15 cellular contexts compared by ENCODE assay signal in genomic region chrX:69501433-69501832, GRCh38. TPM values are rescaled to one million over a fixed set of nuclear protein-coding genes. Genes with fewer than 3 reads are reported as not detected.
DNase-seq lines count a peak whose midpoint lies in the region; ATAC-seq and TF ChIP-seq lines count a peak whose summit lies in the region.
"Had no signal": no experiment of that assay in that cellular context is flagged by ENCODE, and none has a peak within 500 bp of the region (broad histone marks: within the 10 kb centered on the region; RNA-seq: fewer than 3 reads in every experiment).

No MANE protein-coding gene starts in this region.

- H3K9me3 Mint-ChIP-seq in activated CD4-positive, alpha-beta T cell treated with anti-CD3 and anti-CD28 coated beads, Interleukin-2, amount 10 ng/mL, durations not matched to agents 7 days and 5 days = no peaks in the 10 kb centered on the region
- H3K9me3 Mint-ChIP-seq in effector memory CD8-positive, alpha-beta T cell = no peaks in the 10 kb centered on the region

- no peaks in the 10 kb centered on the region for H3K36me3 ChIP-seq in BE2C

- H3K9me3 ChIP-seq in BE2C = no peaks in the 10 kb centered on the region

- POLR2A ChIA-PET in activated CD4-positive, alpha-beta T cell treated with anti-CD3 and anti-CD28 coated beads, Interleukin-2, amount 10 ng/mL, durations not matched to agents 7 days and 5 days (lab: Charles Lee) = no interaction called here

- H3K27ac Mint-ChIP-seq in activated CD4-positive, alpha-beta T cell treated with anti-CD3 and anti-CD28 coated beads, Interleukin-2, amount 10 ng/mL, durations not matched to agents 7 days and 5 days = no peak overlapping the region
- H3K27ac Mint-ChIP-seq in effector memory CD8-positive, alpha-beta T cell = no peak overlapping the region
- H3K27ac Mint-ChIP-seq: CD4-positive, CD25-positive, alpha-beta regulatory T cell had no signal

- H3K4me1 Mint-ChIP-seq in activated CD4-positive, alpha-beta T cell treated with anti-CD3 and anti-CD28 coated beads, Interleukin-2, amount 10 ng/mL, durations not matched to agents 7 days and 5 days = no peaks in the 10 kb centered on the region
- no peaks in the 10 kb centered on the region for H3K4me1 Mint-ChIP-seq in effector memory CD8-positive, alpha-beta T cell (ENCODE audit: low read depth in 2 of 2)

- peaks cover 10% of the 10 kb centered on the region for H3K27me3 Mint-ChIP-seq in activated CD4-positive, alpha-beta T cell treated with anti-CD3 and anti-CD28 coated beads, Interleukin-2, amount 10 ng/mL, durations not matched to agents 7 days and 5 days
- peaks cover 0 to 8% of the 10 kb centered on the region in 2 donors for H3K27me3 Mint-ChIP-seq in effector memory CD8-positive, alpha-beta T cell
- H3K27me3 Mint-ChIP-seq: CD4-positive, CD25-positive, alpha-beta regulatory T cell had no signal

- H3K36me3 Mint-ChIP-seq in activated CD4-positive, alpha-beta T cell treated with anti-CD3 and anti-CD28 coated beads, Interleukin-2, amount 10 ng/mL, durations not matched to agents 7 days and 5 days (ENCODE audit: low read depth) = no peaks in the 10 kb centered on the region
- no peaks in the 10 kb centered on the region for H3K36me3 Mint-ChIP-seq in effector memory CD8-positive, alpha-beta T cell (ENCODE audit: insufficient read depth)
- H3K36me3 Mint-ChIP-seq: CD4-positive, CD25-positive, alpha-beta regulatory T cell had no signal

- no peak overlapping the region for H3K4me3 Mint-ChIP-seq in activated CD4-positive, alpha-beta T cell treated with anti-CD3 and anti-CD28 coated beads, Interleukin-2, amount 10 ng/mL, durations not matched to agents 7 days and 5 days
- no peak overlapping the region for H3K4me3 Mint-ChIP-seq in effector memory CD8-positive, alpha-beta T cell
- H3K4me3 Mint-ChIP-seq: CD4-positive, CD25-positive, alpha-beta regulatory T cell had no signal

- DNase-seq in BE2C (peak; percentile 39), GM12865 (ENCODE audit: low read depth) (peak; percentile 29), SK-MEL-5 (ENCODE audit: low read depth, low spot score) (peak; percentile 66), iPS DF 19.7 (ENCODE audit: low read depth, low spot score) (peak; percentile 60), AG20443 (ENCODE audit: low spot score) (no peak)
- no peak for DNase-seq in activated CD4-positive, alpha-beta T cell treated with anti-CD3 and anti-CD28 coated beads, Interleukin-2, amount 10 ng/mL, durations not matched to agents 7 days and 5 days
- DNase-seq in effector memory CD8-positive, alpha-beta T cell = no peak
- DNase-seq: cerebellar nuclear complex; KBM-7; left cardiac atrium; NCI-H774; stimulated activated naive CD4-positive, alpha-beta T cell treated with Interleukin-2 at 50 U/mL for 16 hours; T-helper 1 cell had no signal

- no peaks in the 10 kb centered on the region for H3K4me1 ChIP-seq in BE2C

- H3K4me3 ChIP-seq in BE2C (ENCODE audit: low read depth, low read length) = no peak overlapping the region
- no peak overlapping the region for H3K4me3 ChIP-seq in GM12865 (ENCODE audit: low read depth, low read length)

- in situ Hi-C loops in SK-MEL-5 (cut with HindIII; ENCODE audit: low pct_unique_long_range_greater_than_20kb, low sequenced_read_pairs) = no loop called here

- H3K27me3 ChIP-seq in BE2C = no peaks in the 10 kb centered on the region

- TF ChIP-seq CTCF in BE2C (IDR thresholded peaks at IDR 0.05; ENCODE audit: low read depth, low read length) (no peak), GM12865 (IDR thresholded peaks at IDR 0.05; ENCODE audit: insufficient read depth, low read depth, low read length, missing control alignments) (no peak)

- no peak for ATAC-seq in GM19452 (IDR thresholded peaks at IDR 0.05; ENCODE audit: unreplicated experiment)
- ATAC-seq in effector memory CD8-positive, alpha-beta T cell (replicated peaks) = no peak

- CTCF ChIA-PET in activated CD4-positive, alpha-beta T cell treated with anti-CD3 and anti-CD28 coated beads, Interleukin-2, amount 10 ng/mL, durations not matched to agents 7 days and 5 days (lab: Charles Lee) = no interaction called here

RNA-seq across cellular contexts. Expression of gene NALF2, which starts 2.7 kb away (rescaled TPM):
- 8.4 TPM for polyA plus RNA-seq in BE2C (2012; ENCODE audit: insufficient read depth, insufficient read length, low read depth)
- total RNA-seq in SK-MEL-5 (2014; rRNA removed; shearing (Covaris generic)) = 5.0 and 5.1 TPM in 2 replicates
- polyA plus RNA-seq in SK-MEL-5 (2015; cell fraction: cytosol; rRNA removed) = 8.6 and 10.9 TPM in 2 replicates
- polyA plus RNA-seq in SK-MEL-5 (2015; cell fraction: nucleus; rRNA removed) = 2.5 and 4.6 TPM in 2 replicates
- total RNA-seq in activated CD4-positive, alpha-beta T cell treated with anti-CD3 and anti-CD28 coated beads, Interleukin-2, amount 10 ng/mL, durations not matched to agents 7 days and 5 days = under 1 TPM; 0.15 to 0.19 TPM
- total RNA-seq: CD4-positive, CD25-positive, alpha-beta regulatory T cell had no signal
- polyA plus RNA-seq: CD4-positive, CD25-positive, alpha-beta regulatory T cell had no signal

Comparison
In these comparisons a context has a peak if more than half of its experiments do, and no peak if none do; other contexts are left out.
1. DNase-seq: peak in BE2C (single experiment), GM12865 (single experiment), SK-MEL-5 (single experiment) and iPS DF 19.7 (single experiment); none in AG20443 (single experiment), activated CD4-positive, alpha-beta T cell treated with anti-CD3 and anti-CD28 coated beads, Interleukin-2, amount 10 ng/mL, durations not matched to agents 7 days and 5 days (single experiment) and effector memory CD8-positive, alpha-beta T cell (0 of 3).